In genomic region chr12:65977384-65977783, GRCh38 we compare ENCODE assay signal across 20 cellular contexts.
DNase-seq lines count a peak whose midpoint lies in the region; ATAC-seq, FAIRE-seq and TF ChIP-seq lines count a peak whose summit lies in the region.
"Had no signal": no experiment of that assay in that cellular context is flagged by ENCODE, and none has a peak within 500 bp of the region (broad histone marks: within the 10 kb centered on the region; RNA-seq: fewer than 3 reads in every experiment).

No MANE protein-coding gene starts in this region.

- no peak overlapping the region for H3K9ac ChIP-seq in endothelial cell of umbilical vein (replicated peaks; ENCODE audit: extremely low read depth, insufficient read depth, low read length)

- H4K20me1 ChIP-seq in endothelial cell of umbilical vein (replicated peaks; ENCODE audit: control insufficient read depth, extremely low read depth, insufficient read depth, low read length): no peaks in the 10 kb centered on the region

- TF ChIP-seq POLR2A in H54 (IDR thresholded peaks at IDR 0.05; ENCODE audit: low read depth, low read length) (no peak), endothelial cell of umbilical vein (IDR thresholded peaks at IDR 0.05; ENCODE audit: low read depth, low read length) (no peak)

- TF ChIP-seq CTCF in endothelial cell of umbilical vein (IDR thresholded peaks at IDR 0.05; ENCODE audit: extremely low read depth in 1 of 2, insufficient read depth in 1 of 2, low read depth in 1 of 2, low read length in 2 of 2): no peak
- no peak for TF ChIP-seq CTCF in osteocyte (IDR thresholded peaks at IDR 0.05)

- CTCF ChIA-PET in endothelial cell of umbilical vein (lab: Charles Lee): interaction anchor here (0.8 to 2.4 kb wide), 4 partner anchors 24 to 55 kb away, joined by 3 to 8 read pairs (median 4); no protein-coding TSS in a partner anchor

- no peaks in the 10 kb centered on the region for H3K9me1 ChIP-seq in endothelial cell of umbilical vein (replicated peaks; ENCODE audit: control insufficient read depth, extremely low read depth, insufficient read depth, low read length)

- no peak overlapping the region for H3K4me3 Mint-ChIP-seq in osteocyte (ENCODE audit: unreplicated experiment)
- no peak overlapping the region for H3K4me3 Mint-ChIP-seq in stimulated activated naive B cell treated with anti-CD40 and anti-IgM and Interleukin-4, amounts not matched to agents 10 μg/mL and 1 μg/mL and 100 μg/mL, for 72 hours
- no peak overlapping the region for H3K4me3 Mint-ChIP-seq in effector memory CD8-positive, alpha-beta T cell
- H3K4me3 Mint-ChIP-seq: CD14-positive monocyte had no signal

- H3K36me3 ChIP-seq in endothelial cell of umbilical vein (ENCODE audit: control insufficient read depth in 2 of 2, extremely low read depth in 1 of 2, insufficient read depth in 2 of 2, low read length in 2 of 2): no peaks in the 10 kb centered on the region
- H3K36me3 ChIP-seq: Peyer's patch had no signal

- intact Hi-C loops in endothelial cell of umbilical vein (cut with micrococcal nuclease): no loop called here

- BruUV-seq in endothelial cell of umbilical vein (replicated peaks; lab: Mats Ljungman, UMichigan): no TSS peak

- no peaks in the 10 kb centered on the region for H3K27me3 Mint-ChIP-seq in osteocyte (ENCODE audit: unreplicated experiment)
- no peaks in the 10 kb centered on the region for H3K27me3 Mint-ChIP-seq in stimulated activated naive B cell treated with anti-CD40 and anti-IgM and Interleukin-4, amounts not matched to agents 10 μg/mL and 1 μg/mL and 100 μg/mL, for 72 hours
- peaks cover 21 to 27% of the 10 kb centered on the region in 2 donors for H3K27me3 Mint-ChIP-seq in effector memory CD8-positive, alpha-beta T cell

- dilution Hi-C loops in endothelial cell of umbilical vein (cut with MboI; ENCODE audit: extremely low pct_ligation_motif_present, low sequenced_read_pairs): no loop called here

- POLR2A ChIA-PET in endothelial cell of umbilical vein (lab: Charles Lee): no interaction called here

- no peak overlapping the region for H3K4me3 ChIP-seq in endothelial cell of umbilical vein (replicated peaks in 1 of 3; ENCODE audit: insufficient read depth in 1 of 3, low read depth in 1 of 3, low read length in 3 of 3)
- H3K4me3 ChIP-seq: Peyer's patch had no signal

- H3K27ac ChIP-seq in endothelial cell of umbilical vein (ENCODE audit: insufficient read depth, low read depth, low read length): no peak overlapping the region
- H3K27ac ChIP-seq: HL-60, Peyer's patch had no signal

- ATAC-seq in SK-N-SH treated with all-trans-retinoic acid at 6 μM for 48 hours: peak; percentile 90
- no peak for ATAC-seq in stimulated activated naive B cell treated with anti-CD40 and anti-IgM and Interleukin-4, amounts not matched to agents 10 μg/mL and 1 μg/mL and 100 μg/mL, for 72 hours (replicated peaks)
- ATAC-seq in effector memory CD8-positive, alpha-beta T cell (replicated peaks): no peak

- peaks cover 13% of the 10 kb centered on the region for H3K9me3 Mint-ChIP-seq in osteocyte (ENCODE audit: unreplicated experiment)
- peaks cover 6 to 8% of the 10 kb centered on the region in 2 donors for H3K9me3 Mint-ChIP-seq in stimulated activated naive B cell treated with anti-CD40 and anti-IgM and Interleukin-4, amounts not matched to agents 10 μg/mL and 1 μg/mL and 100 μg/mL, for 72 hours
- H3K9me3 Mint-ChIP-seq in effector memory CD8-positive, alpha-beta T cell: peaks cover 0 to 1% of the 10 kb centered on the region in 2 donors

- no peak for DNase-seq in H54 (ENCODE audit: insufficient read length, low spot score)
- no peak for DNase-seq in endothelial cell of umbilical vein (ENCODE audit: low read depth, low spot score)
- DNase-seq in osteocyte (ENCODE audit: extremely low spot score, unreplicated experiment): no peak
- DNase-seq in NOMO-1 (lab: John Stamatoyannopoulos, UW; ENCODE audit: unreplicated experiment in 2 of 2): no peak
- no peak for DNase-seq in stimulated activated naive B cell treated with anti-CD40 and anti-IgM and Interleukin-4, amounts not matched to agents 10 μg/mL and 1 μg/mL and 100 μg/mL, for 72 hours
- DNase-seq in putamen (ENCODE audit: low spot score): no peak
- no peak for DNase-seq in effector memory CD8-positive, alpha-beta T cell
- DNase-seq: DMS 273 treated with DMSO at 0.1 percent for 48 hours, NCI-H1436 treated with DMSO at 0.1 percent for 48 hours, NCI-H2081, NCI-H2227 treated with DMSO at 0.1 percent for 48 hours, NCI-H524, Peyer's patch, SHP77 had no signal

- H3K4me2 ChIP-seq in endothelial cell of umbilical vein (ENCODE audit: insufficient read depth, low read length): peak overlapping the region; percentile 21

- peaks cover 15% of the 10 kb centered on the region for H3K4me1 ChIP-seq in endothelial cell of umbilical vein (ENCODE audit: control insufficient read depth, extremely low read depth, insufficient read depth, low read length)
- H3K4me1 ChIP-seq: Peyer's patch had no signal

- FAIRE-seq in H54 (lab: Jason Lieb, UNC) (peak; percentile 41), endothelial cell of umbilical vein (lab: Jason Lieb, UNC) (peak; percentile 35)
- FAIRE-seq: GM19239, H1, HTR-8/SVneo had no signal

- H3K79me2 ChIP-seq in endothelial cell of umbilical vein (ENCODE audit: control insufficient read depth, insufficient read depth, low read length): no peaks in the 10 kb centered on the region

- H3K27me3 ChIP-seq in endothelial cell of umbilical vein (ENCODE audit: control insufficient read depth in 2 of 2, insufficient read depth in 2 of 2, low read length in 2 of 2): peaks cover 0 to 3% of the 10 kb centered on the region in 2 experiments
- H3K27me3 ChIP-seq: Peyer's patch had no signal

- peaks cover 2% of the 10 kb centered on the region for H3K36me3 Mint-ChIP-seq in osteocyte (ENCODE audit: unreplicated experiment)
- H3K36me3 Mint-ChIP-seq in stimulated activated naive B cell treated with anti-CD40 and anti-IgM and Interleukin-4, amounts not matched to agents 10 μg/mL and 1 μg/mL and 100 μg/mL, for 72 hours: peaks cover 0 to 4% of the 10 kb centered on the region in 2 donors
- H3K36me3 Mint-ChIP-seq in effector memory CD8-positive, alpha-beta T cell (ENCODE audit: insufficient read depth): no peaks in the 10 kb centered on the region
- H3K36me3 Mint-ChIP-seq: CD14-positive monocyte had no signal

- H3K27ac Mint-ChIP-seq in osteocyte (ENCODE audit: unreplicated experiment): peak overlapping the region; percentile 77
- H3K27ac Mint-ChIP-seq in stimulated activated naive B cell treated with anti-CD40 and anti-IgM and Interleukin-4, amounts not matched to agents 10 μg/mL and 1 μg/mL and 100 μg/mL, for 72 hours: no peak overlapping the region
- H3K27ac Mint-ChIP-seq in effector memory CD8-positive, alpha-beta T cell: no peak overlapping the region

- H3K4me1 Mint-ChIP-seq in osteocyte (ENCODE audit: unreplicated experiment): peaks cover 17% of the 10 kb centered on the region
- no peaks in the 10 kb centered on the region for H3K4me1 Mint-ChIP-seq in stimulated activated naive B cell treated with anti-CD40 and anti-IgM and Interleukin-4, amounts not matched to agents 10 μg/mL and 1 μg/mL and 100 μg/mL, for 72 hours
- no peaks in the 10 kb centered on the region for H3K4me1 Mint-ChIP-seq in effector memory CD8-positive, alpha-beta T cell (ENCODE audit: low read depth in 2 of 2)
- H3K4me1 Mint-ChIP-seq: CD14-positive monocyte had no signal

- peak overlapping the region; percentile 23 for H2AFZ ChIP-seq in endothelial cell of umbilical vein (ENCODE audit: low read depth, low read length)

- no peaks in the 10 kb centered on the region for H3K9me3 ChIP-seq in endothelial cell of umbilical vein (replicated peaks; ENCODE audit: control insufficient read depth, insufficient read depth, low read length)
- H3K9me3 ChIP-seq: Peyer's patch had no signal

TF ChIP-seq in SK-N-SH treated with all-trans-retinoic acid at 6 μM for 48 hours, 23 proteins besides CTCF, POLR2A, EP300 and RAD21:
- TF ChIP-seq TOX (CRISPR knock-in tag; IDR thresholded peaks at IDR 0.05; ENCODE audit: borderline replicate concordance) (no peak), TCF4 (CRISPR knock-in tag; IDR thresholded peaks at IDR 0.05; ENCODE audit: borderline replicate concordance) (no peak), ZNF8 (CRISPR knock-in tag; IDR thresholded peaks at IDR 0.05) (no peak)
TF ChIP-seq in SK-N-SH treated with all-trans-retinoic acid at 6 μM for 48 hours: peak in this region for 0.

TF ChIP-seq in endothelial cell of umbilical vein, 7 proteins besides CTCF, POLR2A, EP300 and RAD21:
- TF ChIP-seq EZH2 (IDR thresholded peaks at IDR 0.05; ENCODE audit: borderline replicate concordance, low read depth, low read length, severe bottlenecking) (no peak), GATA2 (IDR thresholded peaks at IDR 0.05; ENCODE audit: insufficient read depth, insufficient read length, low read depth, low read length) (no peak), MAX (IDR thresholded peaks at IDR 0.05; ENCODE audit: insufficient read depth, insufficient read length) (no peak)
